18 cellular contexts compared by ENCODE assay signal in the genomic region with DNA sequence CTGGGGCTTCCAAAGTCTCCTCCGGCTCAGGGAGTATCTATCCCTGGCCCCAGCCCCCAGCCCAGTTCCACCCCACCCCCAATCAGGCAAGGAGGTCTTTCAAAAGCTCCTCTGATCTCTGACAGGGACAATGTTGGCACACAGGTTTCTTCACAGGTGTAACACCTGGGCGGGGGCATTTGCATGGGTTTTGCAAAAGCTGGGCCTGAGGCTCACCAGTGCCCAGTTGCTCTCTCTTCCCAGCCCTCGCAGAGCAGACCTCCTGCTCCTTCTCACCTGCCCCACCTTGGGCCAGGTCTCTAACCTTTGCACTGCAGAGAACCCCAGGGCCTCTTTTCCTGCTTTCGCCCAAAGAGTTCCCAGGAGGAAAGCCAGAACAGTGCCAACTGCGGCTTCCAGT. TPM values are rescaled to one million over a fixed set of nuclear protein-coding genes. Genes with fewer than 3 reads are reported as not detected.
DNase-seq lines count a peak whose midpoint lies in the region; ATAC-seq and TF ChIP-seq lines count a peak whose summit lies in the region.
"Had no signal": no experiment of that assay in that cellular context is flagged by ENCODE, and none has a peak within 500 bp of the region (broad histone marks: within the 10 kb centered on the region; RNA-seq: fewer than 3 reads in every experiment).

No MANE protein-coding gene starts in this region.

- no peaks in the 10 kb centered on the region for H3K36me3 ChIP-seq in OCI-LY7 (ENCODE audit: insufficient read depth, low read length)
- H3K36me3 ChIP-seq: esophagus muscularis mucosa, HAP-1, Peyer's patch had no signal

- peaks cover 59% of the 10 kb centered on the region for H3K4me1 Mint-ChIP-seq in activated CD4-positive, alpha-beta T cell treated with anti-CD3 and anti-CD28 coated beads, Interleukin-2, amount 10 ng/mL, durations not matched to agents 24 days and 14 days
- H3K4me1 Mint-ChIP-seq in stimulated activated naive B cell treated with anti-CD40 and anti-IgM and Interleukin-4, amounts not matched to agents 10 μg/mL and 1 μg/mL and 100 μg/mL, for 72 hours, result peaks cover 68 to 86% of the 10 kb centered on the region in 2 donors

- no peak overlapping the region for H2AFZ ChIP-seq in OCI-LY7 (ENCODE audit: low read length)

- POLR2A ChIA-PET in OCI-LY7 (lab: Charles Lee), result interaction anchor here (0.6 to 11.4 kb wide), 3 partner anchors 16 to 52 kb away, joined by 4 to 221 read pairs (median 7); no protein-coding TSS in a partner anchor

- H3K27ac ChIP-seq in OCI-LY7 (ENCODE audit: low read depth, low read length, poor library complexity, severe bottlenecking), result peak overlapping the region; percentile 99
- H3K27ac ChIP-seq: A549, esophagus muscularis mucosa had no signal

- no peaks in the 10 kb centered on the region for H3K9me3 ChIP-seq in OCI-LY7 (ENCODE audit: low read length)
- H3K9me3 ChIP-seq: A549, esophagus muscularis mucosa, HAP-1, Peyer's patch had no signal

- H3K36me3 Mint-ChIP-seq in activated CD4-positive, alpha-beta T cell treated with anti-CD3 and anti-CD28 coated beads, Interleukin-2, amount 10 ng/mL, durations not matched to agents 24 days and 14 days (ENCODE audit: low read depth), result no peaks in the 10 kb centered on the region
- no peaks in the 10 kb centered on the region for H3K36me3 Mint-ChIP-seq in stimulated activated naive B cell treated with anti-CD40 and anti-IgM and Interleukin-4, amounts not matched to agents 10 μg/mL and 1 μg/mL and 100 μg/mL, for 72 hours

- H3K27ac Mint-ChIP-seq in activated CD4-positive, alpha-beta T cell treated with anti-CD3 and anti-CD28 coated beads, Interleukin-2, amount 10 ng/mL, durations not matched to agents 24 days and 14 days, result peak overlapping the region; percentile 26
- H3K27ac Mint-ChIP-seq in stimulated activated naive B cell treated with anti-CD40 and anti-IgM and Interleukin-4, amounts not matched to agents 10 μg/mL and 1 μg/mL and 100 μg/mL, for 72 hours, result peak overlapping the region; percentile 86
- H3K27ac Mint-ChIP-seq: progenitor cell of endocrine pancreas had no signal

- no TSS peak for BruUV-seq in OCI-LY7 (replicated peaks; lab: Mats Ljungman, UMichigan)

- H3K4me1 ChIP-seq in OCI-LY7 (ENCODE audit: insufficient read depth, low read length, poor library complexity, severe bottlenecking), result peaks cover 83% of the 10 kb centered on the region

- no peak for TF ChIP-seq CTCF in OCI-LY7 (conservative IDR thresholded peaks at IDR 0.05; ENCODE audit: low read length)

- ATAC-seq in esophagus mucosa, result peak; percentile 4
- ATAC-seq in stimulated activated naive B cell treated with anti-CD40 and anti-IgM and Interleukin-4, amounts not matched to agents 10 μg/mL and 1 μg/mL and 100 μg/mL, for 72 hours (replicated peaks), result no peak
- ATAC-seq: A549; activated CD4-positive, CD25-positive, alpha-beta regulatory T cell treated with anti-CD3 and anti-CD28 coated beads, Interleukin-2, amount 50 U/mL, for 24 hours had no signal

- no peaks in the 10 kb centered on the region for H3K9me2 ChIP-seq in OCI-LY7 (ENCODE audit: insufficient read depth, low read length)

- CTCF ChIA-PET in OCI-LY7 (lab: Charles Lee; ENCODE audit: unreplicated experiment), result interaction anchor here (1.3 to 2.6 kb wide), 4 partner anchors 8 to 31 kb away, joined by 3 to 12 read pairs (median 4); partner anchors contain the start of gene CSK

- H3K4me3 Mint-ChIP-seq in activated CD4-positive, alpha-beta T cell treated with anti-CD3 and anti-CD28 coated beads, Interleukin-2, amount 10 ng/mL, durations not matched to agents 24 days and 14 days, result no peak overlapping the region
- H3K4me3 Mint-ChIP-seq in stimulated activated naive B cell treated with anti-CD40 and anti-IgM and Interleukin-4, amounts not matched to agents 10 μg/mL and 1 μg/mL and 100 μg/mL, for 72 hours, result no peak overlapping the region

- H3K79me2 ChIP-seq in OCI-LY7 (ENCODE audit: insufficient read depth, low read depth, low read length), result peaks cover 10% of the 10 kb centered on the region; the same call in 1 of the 2 replicates

- no peak for DNase-seq in activated CD4-positive, alpha-beta T cell treated with anti-CD3 and anti-CD28 coated beads, Interleukin-2, amount 10 ng/mL, durations not matched to agents 24 days and 14 days
- no peak for DNase-seq in activated CD4-positive, alpha-beta T cell treated with anti-CD3 and anti-CD28 coated beads, Interleukin-2, amount 50 U/mL, for 48 hours
- DNase-seq in OCI-LY7 (ENCODE audit: low spot score), result no peak
- no peak for DNase-seq in stimulated activated naive B cell treated with anti-CD40 and anti-IgM and Interleukin-4, amounts not matched to agents 10 μg/mL and 1 μg/mL and 100 μg/mL, for 72 hours
- DNase-seq in NOMO-1 treated with DMSO at 0.1 percent for 48 hours (lab: John Stamatoyannopoulos, UW; ENCODE audit: unreplicated experiment), result no peak
- DNase-seq in islet precursor cell, result no peak
- no peak for DNase-seq in NCI-H1417 treated with DMSO at 0.1 percent for 48 hours (lab: John Stamatoyannopoulos, UW)
- DNase-seq: activated T-cell treated with anti-CD3 and anti-CD28 coated beads, Interleukin-2, amount 50 U/mL, for 1 hour; KBM-7; kidney; NCI-H446; Peyer's patch had no signal

- H3K4me2 ChIP-seq in OCI-LY7 (ENCODE audit: low read length), result peak overlapping the region; percentile 71
- H3K4me2 ChIP-seq: A549 had no signal

- intact Hi-C loops in activated CD4-positive, alpha-beta T cell treated with anti-CD3 and anti-CD28 coated beads, Interleukin-2, amount 10 ng/mL, durations not matched to agents 24 days and 14 days (cut with micrococcal nuclease), result no loop called here
- intact Hi-C loops in OCI-LY7 (cut with micrococcal nuclease; ENCODE audit: unreplicated experiment), result no loop called here

- H3K9me3 Mint-ChIP-seq in activated CD4-positive, alpha-beta T cell treated with anti-CD3 and anti-CD28 coated beads, Interleukin-2, amount 10 ng/mL, durations not matched to agents 24 days and 14 days, result no peaks in the 10 kb centered on the region
- H3K9me3 Mint-ChIP-seq in stimulated activated naive B cell treated with anti-CD40 and anti-IgM and Interleukin-4, amounts not matched to agents 10 μg/mL and 1 μg/mL and 100 μg/mL, for 72 hours, result no peaks in the 10 kb centered on the region

- H3K27me3 Mint-ChIP-seq in activated CD4-positive, alpha-beta T cell treated with anti-CD3 and anti-CD28 coated beads, Interleukin-2, amount 10 ng/mL, durations not matched to agents 24 days and 14 days, result peaks cover 2% of the 10 kb centered on the region
- H3K27me3 Mint-ChIP-seq in stimulated activated naive B cell treated with anti-CD40 and anti-IgM and Interleukin-4, amounts not matched to agents 10 μg/mL and 1 μg/mL and 100 μg/mL, for 72 hours, result peaks cover 0 to 6% of the 10 kb centered on the region in 2 donors

- no peaks in the 10 kb centered on the region for H4K20me1 ChIP-seq in OCI-LY7 (ENCODE audit: insufficient read depth, low read length)

- H3K4me3 ChIP-seq in OCI-LY7 (ENCODE audit: low read depth, low read length, poor library complexity, severe bottlenecking), result no peak overlapping the region
- H3K4me3 ChIP-seq: A549, esophagus muscularis mucosa, HAP-1, Peyer's patch had no signal

RNA-seq across cellular contexts. Expression of gene CSK, which starts 8.6 kb away (rescaled TPM):
- 332 and 340 TPM in 2 replicates for total RNA-seq in activated CD4-positive, alpha-beta T cell treated with anti-CD3 and anti-CD28 coated beads, Interleukin-2, amount 10 ng/mL, durations not matched to agents 24 days and 14 days
- 106 and 112 TPM in 2 replicates for total RNA-seq in OCI-LY7 (2014; rRNA removed; shearing (Covaris generic))
- 318 and 355 TPM in 2 replicates for total RNA-seq in OCI-LY7 (2022)
- 77.1 TPM for total RNA-seq in esophagus mucosa

RNA-seq across cellular contexts. Expression of gene CYP1A2, which starts 24.7 kb away (rescaled TPM):
- not detected in 2 replicates for total RNA-seq in activated CD4-positive, alpha-beta T cell treated with anti-CD3 and anti-CD28 coated beads, Interleukin-2, amount 10 ng/mL, durations not matched to agents 24 days and 14 days
- total RNA-seq in OCI-LY7 (2014; rRNA removed; shearing (Covaris generic)), result not detected in 2 replicates
- total RNA-seq in OCI-LY7 (2022) (not detected in 2 replicates), esophagus mucosa (not detected)
- total RNA-seq: esophagus muscularis mucosa, kidney, Peyer's patch, progenitor cell of endocrine pancreas had no signal

RNA-seq across cellular contexts. Expression of gene LMAN1L, which starts 39.3 kb away (rescaled TPM):
- total RNA-seq in activated CD4-positive, alpha-beta T cell treated with anti-CD3 and anti-CD28 coated beads, Interleukin-2, amount 10 ng/mL, durations not matched to agents 24 days and 14 days, result 0.33 and 0.36 TPM in 2 replicates
- total RNA-seq in OCI-LY7 (2014; rRNA removed; shearing (Covaris generic)), result 0.09 TPM in 1 of 2 replicates, not detected in the other
- 0.37 and 0.38 TPM in 2 replicates for total RNA-seq in OCI-LY7 (2022)
- total RNA-seq in esophagus mucosa, result not detected
- total RNA-seq: kidney, Peyer's patch, progenitor cell of endocrine pancreas had no signal

RNA-seq across cellular contexts. Expression of gene CYP1A1, which starts 48.0 kb away (rescaled TPM):
- 0.31 and 0.42 TPM in 2 replicates for total RNA-seq in activated CD4-positive, alpha-beta T cell treated with anti-CD3 and anti-CD28 coated beads, Interleukin-2, amount 10 ng/mL, durations not matched to agents 24 days and 14 days
- not detected in 2 replicates for total RNA-seq in OCI-LY7 (2014; rRNA removed; shearing (Covaris generic))
- total RNA-seq in OCI-LY7 (2022) (0.22 and 0.29 TPM in 2 replicates), esophagus mucosa (not detected)

RNA-seq across cellular contexts. Expression of gene CPLX3, which starts 53.1 kb away (rescaled TPM):
- total RNA-seq in activated CD4-positive, alpha-beta T cell treated with anti-CD3 and anti-CD28 coated beads, Interleukin-2, amount 10 ng/mL, durations not matched to agents 24 days and 14 days, result 0.09 TPM in 2 replicates
- total RNA-seq in OCI-LY7 (2014; rRNA removed; shearing (Covaris generic)), result 0.35 and 0.57 TPM in 2 replicates
- total RNA-seq in OCI-LY7 (2022) (1.5 and 2.1 TPM in 2 replicates), esophagus mucosa (not detected)
- total RNA-seq: kidney, Peyer's patch, progenitor cell of endocrine pancreas had no signal
